ENCODE assay signal across 10 cellular contexts in genomic region chr12:89783321-89784060, GRCh38.
DNase-seq lines count a peak whose midpoint lies in the region; ATAC-seq, FAIRE-seq and TF ChIP-seq lines count a peak whose summit lies in the region.
"Had no signal": no experiment of that assay in that cellular context is flagged by ENCODE, and none has a peak within 500 bp of the region (broad histone marks: within the 10 kb centered on the region; RNA-seq: fewer than 3 reads in every experiment).

No MANE protein-coding gene starts in this region.

- H3K36me3 ChIP-seq in SJCRH30, result no peaks in the 10 kb centered on the region

- no peaks in the 10 kb centered on the region for H3K27me3 Mint-ChIP-seq in HFFc6 (ENCODE audit: insufficient read depth)
- no peaks in the 10 kb centered on the region for H3K27me3 Mint-ChIP-seq in activated T-cell treated with anti-CD3 and anti-CD28 coated beads, Interleukin-2, amount 50 U/mL, for 4 hours (ENCODE audit: low read depth)

- POLR2A ChIA-PET in A549 (lab: Yijun Ruan, JAX), result no interaction called here

- H3K4me1 ChIP-seq in A549 (peaks cover 25% of the 10 kb centered on the region), SJCRH30 (peaks cover 22% of the 10 kb centered on the region)

- no peak for FAIRE-seq in A549 (lab: Jason Lieb, UNC)

- H3K4me1 Mint-ChIP-seq in HFFc6 (ENCODE audit: low read depth), result peaks cover 26% of the 10 kb centered on the region
- H3K4me1 Mint-ChIP-seq in activated T-cell treated with anti-CD3 and anti-CD28 coated beads, Interleukin-2, amount 50 U/mL, for 4 hours (ENCODE audit: low read depth), result peaks cover 5% of the 10 kb centered on the region

- H3K27ac ChIP-seq in A549 (peak overlapping the region; percentile 0 to 55; a peak in 3 of 6 replicates), SJCRH30 (peak overlapping the region; percentile 69)

- ATAC-seq in A549, result peak; percentile 66 to 73; a peak in 5 of 6 replicates
- ATAC-seq in GM21737 (IDR thresholded peaks at IDR 0.05; ENCODE audit: unreplicated experiment), result no peak
- no peak for ATAC-seq in GM21515 (IDR thresholded peaks at IDR 0.05; ENCODE audit: unreplicated experiment)
- no peak for ATAC-seq in activated T-cell treated with anti-CD3 and anti-CD28 coated beads, Interleukin-2, amount 50 U/mL, for 4 hours
- ATAC-seq in GM19452 (IDR thresholded peaks at IDR 0.05; ENCODE audit: unreplicated experiment), result no peak

- DNase-seq in A549 (ENCODE audit: low read depth in 1 of 2, low spot score in 1 of 2) (peak in 1 of 2 experiments; percentile 18), HFFc6 (no peak), SJCRH30 (peak; percentile 79 to 88), islet precursor cell (peak; percentile 84)
- no peak for DNase-seq in activated T-cell treated with anti-CD3 and anti-CD28 coated beads, Interleukin-2, amount 50 U/mL, for 4 hours
- DNase-seq: activated T-cell treated with anti-CD3 and anti-CD28 coated beads, Interleukin-2, amount 50 U/mL, for 1 hour; C1 segment of cervical spinal cord had no signal

- H3K4me3 ChIP-seq in A549 (no peak overlapping the region), SJCRH30 (0 out of 2 replicates have a peak overlapping the region, but pooled peaks have one; percentile 3)

- H3K9me3 ChIP-seq in A549, result peaks cover 24% of the 10 kb centered on the region
- peaks cover 9% of the 10 kb centered on the region; the same call in 1 of the 2 replicates for H3K9me3 ChIP-seq in SJCRH30 (replicated peaks)

- TF ChIP-seq EP300 in A549 (IDR thresholded peaks at IDR 0.05), result no peak

- no peak for TF ChIP-seq RAD21 in A549 (conservative IDR thresholded peaks at IDR 0.05 in 1 of 2, IDR thresholded peaks at IDR 0.05 in 1 of 2)

- no peaks in the 10 kb centered on the region for H3K27me3 ChIP-seq in SJCRH30

- peaks cover 26% of the 10 kb centered on the region for H3K9me3 Mint-ChIP-seq in HFFc6
- H3K9me3 Mint-ChIP-seq in activated T-cell treated with anti-CD3 and anti-CD28 coated beads, Interleukin-2, amount 50 U/mL, for 4 hours, result peaks cover 10% of the 10 kb centered on the region

- CTCF ChIA-PET in A549 (lab: Yijun Ruan, JAX), result interaction anchor here (0.7 kb wide), 1 partner anchor 12 kb away, joined by 4 read pairs; no protein-coding TSS in a partner anchor

- peaks cover 19% of the 10 kb centered on the region for H3K36me3 Mint-ChIP-seq in HFFc6 (ENCODE audit: low read depth)
- H3K36me3 Mint-ChIP-seq in activated T-cell treated with anti-CD3 and anti-CD28 coated beads, Interleukin-2, amount 50 U/mL, for 4 hours (ENCODE audit: insufficient read depth), result peaks cover 2% of the 10 kb centered on the region

- H3K27ac Mint-ChIP-seq in HFFc6, result peak overlapping the region; percentile 58; the same call in 1 of the 2 replicates

- H3K4me2 ChIP-seq in A549, result 0 out of 3 replicates have a peak overlapping the region, but pooled peaks have one; percentile 11

- TF ChIP-seq CTCF in A549 (IDR thresholded peaks at IDR 0.05) (no peak), HFFc6 (IDR thresholded peaks at IDR 0.05) (0 out of 2 replicates have a peak, but pooled peaks have one; percentile 6)

- WGBS in A549 (ENCODE audit: missing lambda C conversion rate), result 57% methylated on average over 4 of the region's 4 CpGs

- H3K4me3 Mint-ChIP-seq in HFFc6, result no peak overlapping the region
- no peak overlapping the region for H3K4me3 Mint-ChIP-seq in activated T-cell treated with anti-CD3 and anti-CD28 coated beads, Interleukin-2, amount 50 U/mL, for 4 hours

- TF ChIP-seq POLR2A in A549 (IDR thresholded peaks at IDR 0.05; ENCODE audit: low read length), result no peak

TF ChIP-seq in A549, 52 proteins besides CTCF, POLR2A, EP300 and RAD21:
- TF ChIP-seq ZSCAN20 (CRISPR knock-in tag; IDR thresholded peaks at IDR 0.05) (no peak), PBX3 (IDR thresholded peaks at IDR 0.05) (no peak), ZC3H11A (IDR thresholded peaks at IDR 0.05) (no peak), HOXB13 (CRISPR knock-in tag; IDR thresholded peaks at IDR 0.05; ENCODE audit: low read depth) (no peak), HMGXB4 (CRISPR knock-in tag; IDR thresholded peaks at IDR 0.05; ENCODE audit: borderline replicate concordance) (no peak), POLR2AphosphoS2 (conservative IDR thresholded peaks at IDR 0.05; ENCODE audit: low read length) (no peak), RNF2 (IDR thresholded peaks at IDR 0.05; ENCODE audit: borderline replicate concordance, low read depth) (no peak), SMC3 (IDR thresholded peaks at IDR 0.05) (no peak), RARB (CRISPR knock-in tag; IDR thresholded peaks at IDR 0.05) (no peak), BHLHE40 (IDR thresholded peaks at IDR 0.05; ENCODE audit: low read depth, low read length) (no peak), RCOR1 (IDR thresholded peaks at IDR 0.05; ENCODE audit: low read depth, low read length) (no peak), HDAC2 (IDR thresholded peaks at IDR 0.05) (no peak), NPAS2 (CRISPR knock-in tag; IDR thresholded peaks at IDR 0.05; ENCODE audit: borderline replicate concordance) (no peak), ELK1 (IDR thresholded peaks at IDR 0.05; ENCODE audit: low read depth, low read length) (no peak)
TF ChIP-seq in A549: peak in this region for 0.

Comparison
In these comparisons a context has a peak if more than half of its experiments do, and no peak if none do; other contexts are left out.
1. ATAC-seq: peak in A549 (2 of 2); none in GM21737 (single experiment), GM21515 (single experiment), activated T-cell treated with anti-CD3 and anti-CD28 coated beads, Interleukin-2, amount 50 U/mL, for 4 hours (0 of 2) and GM19452 (single experiment).
2. DNase-seq: peak in SJCRH30 (2 of 2) and islet precursor cell (single experiment); none in HFFc6 (single experiment) and activated T-cell treated with anti-CD3 and anti-CD28 coated beads, Interleukin-2, amount 50 U/mL, for 4 hours (single experiment).